In the genomic region with DNA sequence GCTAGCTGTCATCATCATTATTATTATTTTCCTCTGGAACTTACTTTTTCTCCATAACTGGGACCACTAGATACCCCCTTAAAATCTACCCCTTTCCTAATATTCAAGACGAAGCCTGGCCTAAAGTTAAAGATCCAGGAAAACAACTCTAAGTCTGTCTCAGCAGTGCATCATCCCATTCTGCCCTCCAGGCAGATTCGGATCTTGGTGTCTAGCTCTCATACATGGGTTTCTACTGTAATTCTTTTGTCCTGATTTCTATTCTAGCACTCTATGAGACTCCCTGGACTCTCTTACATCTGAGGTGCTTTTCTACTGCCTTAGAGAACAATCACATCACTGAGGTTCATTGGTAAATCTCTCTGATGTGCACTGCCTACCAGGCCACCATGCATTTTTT, we compare ENCODE assay signal across 23 cellular contexts. TPM values are rescaled to one million over a fixed set of nuclear protein-coding genes. Genes with fewer than 3 reads are reported as not detected.
DNase-seq lines count a peak whose midpoint lies in the region; ATAC-seq, FAIRE-seq and TF ChIP-seq lines count a peak whose summit lies in the region.
"Had no signal": no experiment of that assay in that cellular context is flagged by ENCODE, and none has a peak within 500 bp of the region (broad histone marks: within the 10 kb centered on the region; RNA-seq: fewer than 3 reads in every experiment).

No MANE protein-coding gene starts in this region.

- no peak overlapping the region for H3K56ac ChIP-seq in H9 (ENCODE audit: insufficient read length, low read depth, low read length)

- H3K27ac Mint-ChIP-seq in H9 (peak overlapping the region in 1 of 3 experiments; percentile 2; a peak in 1 of 7 replicates), endothelial cell (ENCODE audit: unreplicated experiment) (no peak overlapping the region)
- H3K27ac Mint-ChIP-seq: B cell; CD4-positive, alpha-beta T cell; CD8-positive, alpha-beta T cell had no signal

- peak; percentile 29 for FAIRE-seq in keratinocyte (lab: Jason Lieb, UNC)
- FAIRE-seq: A549, D721Med, G401.6, GM12891, GM19239 had no signal

- no peak overlapping the region for H2BK120ac ChIP-seq in H9 (ENCODE audit: low read depth, low read length, poor library complexity, severe bottlenecking)

- no peak overlapping the region for H3T11ph ChIP-seq in H9 (ENCODE audit: low read length)

- H4K5ac ChIP-seq in H9 (ENCODE audit: insufficient read length, low read depth, low read length) = no peak overlapping the region

- H3K27me3 Mint-ChIP-seq in H9 (ENCODE audit: low read depth) (peaks cover 2% of the 10 kb centered on the region; the same call in 1 of the 2 replicates), endothelial cell (ENCODE audit: unreplicated experiment) (peaks cover 2% of the 10 kb centered on the region)
- H3K27me3 Mint-ChIP-seq: B cell; CD4-positive, alpha-beta T cell had no signal

- H3K4me3 Mint-ChIP-seq in H9 = no peak overlapping the region
- no peak overlapping the region for H3K4me3 Mint-ChIP-seq in endothelial cell (ENCODE audit: unreplicated experiment)
- H3K4me3 Mint-ChIP-seq: B cell; CD4-positive, alpha-beta T cell; CD8-positive, alpha-beta T cell had no signal

- H3K14ac ChIP-seq in H9 (ENCODE audit: insufficient read depth, low read length) = no peak overlapping the region

- H2BK12ac ChIP-seq in H9 (ENCODE audit: insufficient read length, low read depth, low read length) = no peak overlapping the region

- H3K27ac ChIP-seq in H9 (ENCODE audit: insufficient read length, low read depth, low read length) = no peak overlapping the region
- peak overlapping the region; percentile 11 for H3K27ac ChIP-seq in foreskin keratinocyte
- peak overlapping the region; percentile 15 for H3K27ac ChIP-seq in keratinocyte (ENCODE audit: control insufficient read depth, insufficient read depth, low read length)
- H3K27ac ChIP-seq: 22Rv1; A549; BLaER1 treated with 17β-estradiol and CSF1 and Interleukin-3, amounts not matched to agents 10 nM and 100 nM; C4-2B had no signal

- H2AFZ ChIP-seq in H9 (ENCODE audit: low read length) (no peak overlapping the region), keratinocyte (ENCODE audit: control insufficient read depth, low read length) (no peak overlapping the region)

- no peak overlapping the region for H2BK5ac ChIP-seq in H9 (ENCODE audit: insufficient read length, low read length)

- no peaks in the 10 kb centered on the region for H3K36me3 ChIP-seq in keratinocyte (ENCODE audit: control insufficient read depth in 2 of 2, extremely low read depth in 1 of 2, insufficient read depth in 2 of 2, low read length in 2 of 2)
- H3K36me3 ChIP-seq: BLaER1 treated with 17β-estradiol and CSF1 and Interleukin-3, amounts not matched to agents 10 nM and 100 nM had no signal

- no peaks in the 10 kb centered on the region for H3K79me2 ChIP-seq in H9 (ENCODE audit: insufficient read depth, low read length)
- no peaks in the 10 kb centered on the region for H3K79me2 ChIP-seq in keratinocyte (ENCODE audit: control insufficient read depth, insufficient read depth, low read length)

- no peak overlapping the region for H3K23ac ChIP-seq in H9 (ENCODE audit: insufficient read length, low read depth, low read length)

- H4K8ac ChIP-seq in H9 (replicated peaks; ENCODE audit: insufficient read length, low read depth, low read length) = no peak overlapping the region

- no peak overlapping the region for H3K4me3 ChIP-seq in epithelial cell of esophagus (ENCODE audit: low read length)
- H3K4me3 ChIP-seq in keratinocyte (ENCODE audit: control insufficient read depth in 2 of 3, extremely low read depth in 1 of 3, insufficient read depth in 2 of 3, low read depth in 1 of 3, low read length in 3 of 3) = no peak overlapping the region
- H3K4me3 ChIP-seq: A549; BLaER1 treated with 17β-estradiol and CSF1 and Interleukin-3, amounts not matched to agents 10 nM and 100 nM had no signal

- H4K20me1 ChIP-seq in H9 (ENCODE audit: control insufficient read depth, insufficient read depth, insufficient read length) = no peaks in the 10 kb centered on the region
- no peaks in the 10 kb centered on the region for H4K20me1 ChIP-seq in keratinocyte (ENCODE audit: control insufficient read depth, extremely low read depth, insufficient read depth, low read length)
- H4K20me1 ChIP-seq: BLaER1 treated with 17β-estradiol and CSF1 and Interleukin-3, amounts not matched to agents 10 nM and 100 nM had no signal

- H2BK15ac ChIP-seq in H9 (ENCODE audit: low read depth, low read length) = peak overlapping the region; percentile 52; the same call in 1 of the 2 replicates

- H3K4me1 ChIP-seq in H9 (ENCODE audit: insufficient read depth, low read length) (no peaks in the 10 kb centered on the region; the same call in 1 of the 2 replicates), foreskin keratinocyte (peaks cover 7% of the 10 kb centered on the region), keratinocyte (ENCODE audit: control insufficient read depth, extremely low read depth, insufficient read depth, low read length) (no peaks in the 10 kb centered on the region)
- H3K4me1 ChIP-seq: A549, Caco-2 had no signal

- peaks cover 19 to 31% of the 10 kb centered on the region in 2 experiments for H3K4me1 Mint-ChIP-seq in H9
- H3K4me1 Mint-ChIP-seq in endothelial cell (ENCODE audit: unreplicated experiment) = no peaks in the 10 kb centered on the region

- H3K18ac ChIP-seq in H9 (ENCODE audit: insufficient read length, low read depth, low read length) = no peak overlapping the region

- no peaks in the 10 kb centered on the region for H3K23me2 ChIP-seq in H9 (ENCODE audit: insufficient read length, low read depth, low read length, poor library complexity, severe bottlenecking)

- no peaks in the 10 kb centered on the region for H3K9me1 ChIP-seq in keratinocyte (ENCODE audit: control insufficient read depth, extremely low read depth, insufficient read depth, low read length)

- no peak overlapping the region for H4K91ac ChIP-seq in H9 (ENCODE audit: insufficient read length, low read depth, low read length)

- peaks cover 0 to 2% of the 10 kb centered on the region in 2 experiments; a peak in 2 of 5 replicates for H3K9me3 Mint-ChIP-seq in H9
- no peaks in the 10 kb centered on the region for H3K9me3 Mint-ChIP-seq in endothelial cell (ENCODE audit: unreplicated experiment)
- H3K9me3 Mint-ChIP-seq: CD4-positive, alpha-beta T cell; CD8-positive, alpha-beta T cell had no signal

- DNase-seq in H9 = no peak
- DNase-seq in epithelial cell of esophagus (ENCODE audit: low read depth) = peak; percentile 67
- DNase-seq in foreskin keratinocyte = no peak
- no peak for DNase-seq in keratinocyte (ENCODE audit: low read depth, low spot score)
- DNase-seq in endothelial cell (ENCODE audit: low spot score) = no peak
- no peak for DNase-seq in NCI-H2029 treated with DMSO at 0.1 percent for 48 hours (lab: John Stamatoyannopoulos, UW)
- DNase-seq in activated CD8-positive, alpha-beta memory T cell treated with anti-CD3 and anti-CD28 coated beads for 24 hours = no peak
- DNase-seq: AML-193; Caco-2; Calu3; CD4-positive, alpha-beta T cell; CD8-positive, alpha-beta T cell; DMS79 treated with DMSO at 0.1 percent for 48 hours; GF-D8 had no signal

- ATAC-seq in foreskin keratinocyte = peak; percentile 66
- ATAC-seq: A549; CD8-positive, alpha-beta T cell had no signal

- H3K9ac ChIP-seq in H9 (ENCODE audit: extremely low read depth, insufficient read length, low read length) (no peak overlapping the region), keratinocyte (ENCODE audit: control insufficient read depth, extremely low read depth, insufficient read depth, low read length) (no peak overlapping the region)
- H3K9ac ChIP-seq: BLaER1 treated with 17β-estradiol and CSF1 and Interleukin-3, amounts not matched to agents 10 nM and 100 nM had no signal

- H2AK5ac ChIP-seq in H9 (ENCODE audit: insufficient read length, low read length) = no peak overlapping the region

- H3K4ac ChIP-seq in H9 (ENCODE audit: low read depth, low read length) = no peak overlapping the region

- H3K79me1 ChIP-seq in H9 (ENCODE audit: insufficient read depth, low read depth, low read length, poor library complexity, severe bottlenecking) = no peaks in the 10 kb centered on the region

- dilution Hi-C loops in keratinocyte (cut with MboI; ENCODE audit: extremely low pct_ligation_motif_present, low sequenced_read_pairs) = no loop called here

- no peaks in the 10 kb centered on the region for H3K27me3 ChIP-seq in H9 (ENCODE audit: insufficient read depth, low read length)
- no peaks in the 10 kb centered on the region for H3K27me3 ChIP-seq in foreskin keratinocyte
- H3K27me3 ChIP-seq in keratinocyte (ENCODE audit: control insufficient read depth, extremely low read depth, insufficient read depth, low read length) = no peaks in the 10 kb centered on the region
- H3K27me3 ChIP-seq: BLaER1 treated with 17β-estradiol and CSF1 and Interleukin-3, amounts not matched to agents 10 nM and 100 nM had no signal

- H2BK20ac ChIP-seq in H9 (ENCODE audit: low read depth, low read length, poor library complexity, severe bottlenecking) = no peak overlapping the region

- no peak overlapping the region for H3K4me2 ChIP-seq in H9 (ENCODE audit: insufficient read depth, insufficient read length, low read length)
- no peak overlapping the region for H3K4me2 ChIP-seq in keratinocyte (ENCODE audit: control insufficient read depth, extremely low read depth, insufficient read depth, low read depth, low read length)
- H3K4me2 ChIP-seq: A549; BLaER1 treated with 17β-estradiol and CSF1 and Interleukin-3, amounts not matched to agents 10 nM and 100 nM had no signal

- WGBS in H9 (ENCODE audit: extremely low coverage, insufficient read length, low lambda C conversion rate) = no CpG with 5 or more reads among the region's 2 CpGs

- TF ChIP-seq CTCF in H9 (conservative IDR thresholded peaks at IDR 0.05) (no peak), epithelial cell of esophagus (IDR thresholded peaks at IDR 0.05; ENCODE audit: insufficient read depth, low read depth, low read length, missing control alignments) (no peak), foreskin keratinocyte (conservative IDR thresholded peaks at IDR 0.05) (no peak), keratinocyte (optimal IDR thresholded peaks at IDR 0.05 in 1 of 3, IDR thresholded peaks at IDR 0.05 in 1 of 3, conservative IDR thresholded peaks at IDR 0.05 in 1 of 3; ENCODE audit: extremely low read depth in 1 of 3, insufficient read depth in 2 of 3, low read length in 3 of 3) (no peak), endothelial cell (IDR thresholded peaks at IDR 0.05; ENCODE audit: unreplicated experiment) (no peak)

- H3K9me3 ChIP-seq in H9 (ENCODE audit: control insufficient read depth, low read depth, low read length) (no peaks in the 10 kb centered on the region), keratinocyte (ENCODE audit: control insufficient read depth, low read depth, low read length) (no peaks in the 10 kb centered on the region)
- H3K9me3 ChIP-seq: A549; BLaER1 treated with 17β-estradiol and CSF1 and Interleukin-3, amounts not matched to agents 10 nM and 100 nM; Caco-2 had no signal

- H3K36me3 Mint-ChIP-seq in H9 (ENCODE audit: insufficient read depth in 1 of 3, low read depth in 3 of 3) = peaks cover 0 to 4% (median 3%) of the 10 kb centered on the region in 3 experiments; a peak in 4 of 7 replicates
- no peaks in the 10 kb centered on the region for H3K36me3 Mint-ChIP-seq in endothelial cell (ENCODE audit: low read depth, unreplicated experiment)
- H3K36me3 Mint-ChIP-seq: CD8-positive, alpha-beta T cell had no signal

RNA-seq across cellular contexts. Expression of gene MAP2, which starts 35.5 kb away (rescaled TPM):
- total RNA-seq in H9 (2021) = 0.87 and 1.3 TPM in 2 replicates
- 7.4 and 9.1 TPM in 2 replicates for total RNA-seq in foreskin keratinocyte
- polyA plus RNA-seq in foreskin keratinocyte = 3.1 and 3.6 TPM in 2 replicates
- 11.9 to 27.1 TPM (median 16.2 TPM) in 3 replicates for polyA plus RNA-seq in keratinocyte
- polyA plus RNA-seq in keratinocyte (2011; ENCODE audit: low read depth) = 151 TPM
- polyA plus RNA-seq in keratinocyte (2011; cell fraction: cytosol; rRNA removed) = 17.7 and 30.9 TPM in 2 replicates
- polyA plus RNA-seq in keratinocyte (2011; cell fraction: nucleus; rRNA removed) = 42.6 and 47.7 TPM in 2 replicates
- 16.6 and 82.0 TPM in 2 replicates for polyA plus RNA-seq in keratinocyte (2012; ENCODE audit: low replicate concordance)
- polyA minus RNA-seq in keratinocyte = 41.0 to 74.8 TPM (median 46.1 TPM) in 3 replicates
- 19.8 TPM for polyA minus RNA-seq in keratinocyte (2011; cell fraction: cytosol; rRNA and poly(A)+ RNA removed)
- 53.9 and 89.6 TPM in 2 replicates for polyA minus RNA-seq in keratinocyte (2011; cell fraction: nucleus; rRNA and poly(A)+ RNA removed)
- 2.1 TPM for total RNA-seq in endothelial cell (ENCODE audit: unreplicated experiment)
- total RNA-seq: CD8-positive, alpha-beta T cell had no signal
